Comparison of ENCODE assay signal across 9 cellular contexts in genomic region chr12:72346331-72346944, GRCh38.
DNase-seq lines count a peak whose midpoint lies in the region; ATAC-seq and TF ChIP-seq lines count a peak whose summit lies in the region.
"Had no signal": no experiment of that assay in that cellular context is flagged by ENCODE, and none has a peak within 500 bp of the region (broad histone marks: within the 10 kb centered on the region; RNA-seq: fewer than 3 reads in every experiment).

No MANE protein-coding gene starts in this region.

- H4K20me1 ChIP-seq in smooth muscle cell (ENCODE audit: low read depth), result no peaks in the 10 kb centered on the region
- H4K20me1 ChIP-seq: BLaER1 treated with 17β-estradiol and CSF1 and Interleukin-3, amounts not matched to agents 10 nM and 100 nM had no signal

- peak; percentile 64 for TF ChIP-seq CTCF in smooth muscle cell (IDR thresholded peaks at IDR 0.05; ENCODE audit: borderline replicate concordance, insufficient read depth, poor library complexity, severe bottlenecking)

- peak; percentile 82 for ATAC-seq in GM21515 (IDR thresholded peaks at IDR 0.05; ENCODE audit: unreplicated experiment)
- peak; percentile 81 for ATAC-seq in HG03575 (IDR thresholded peaks at IDR 0.05; ENCODE audit: extremely low read depth, insufficient number of reproducible peaks, low FRiP score, unreplicated experiment)

- no peak overlapping the region for H3K9ac ChIP-seq in smooth muscle cell (ENCODE audit: low read depth)
- H3K9ac ChIP-seq: BLaER1 treated with 17β-estradiol and CSF1 and Interleukin-3, amounts not matched to agents 10 nM and 100 nM had no signal

- H3K4me2 ChIP-seq in smooth muscle cell, result no peak overlapping the region
- H3K4me2 ChIP-seq: BLaER1 treated with 17β-estradiol and CSF1 and Interleukin-3, amounts not matched to agents 10 nM and 100 nM had no signal

- H3K27ac ChIP-seq in smooth muscle cell (ENCODE audit: low read depth), result no peak overlapping the region
- H3K27ac ChIP-seq: BLaER1 treated with 17β-estradiol and CSF1 and Interleukin-3, amounts not matched to agents 10 nM and 100 nM had no signal

- no peak overlapping the region for H3K4me3 ChIP-seq in smooth muscle cell
- H3K4me3 ChIP-seq: BLaER1 treated with 17β-estradiol and CSF1 and Interleukin-3, amounts not matched to agents 10 nM and 100 nM had no signal

- no peaks in the 10 kb centered on the region for H3K79me2 ChIP-seq in smooth muscle cell (ENCODE audit: low read depth)

- no peaks in the 10 kb centered on the region for H3K4me1 ChIP-seq in smooth muscle cell (ENCODE audit: low read depth)

- H3K27me3 ChIP-seq in smooth muscle cell (ENCODE audit: low read depth), result no peaks in the 10 kb centered on the region
- H3K27me3 ChIP-seq: BLaER1 treated with 17β-estradiol and CSF1 and Interleukin-3, amounts not matched to agents 10 nM and 100 nM had no signal

- 46% methylated on average over 6 of the region's 6 CpGs for WGBS in smooth muscle cell (ENCODE audit: low lambda C conversion rate)

- H3K36me3 ChIP-seq in smooth muscle cell (ENCODE audit: low read depth), result no peaks in the 10 kb centered on the region
- H3K36me3 ChIP-seq: BLaER1 treated with 17β-estradiol and CSF1 and Interleukin-3, amounts not matched to agents 10 nM and 100 nM had no signal

- H3F3A ChIP-seq in smooth muscle cell (ENCODE audit: low read depth), result no peaks in the 10 kb centered on the region

- H3K9me3 ChIP-seq in smooth muscle cell (replicated peaks; ENCODE audit: low read depth), result no peaks in the 10 kb centered on the region
- H3K9me3 ChIP-seq: BLaER1 treated with 17β-estradiol and CSF1 and Interleukin-3, amounts not matched to agents 10 nM and 100 nM had no signal

- DNase-seq in NCI-H2196 (lab: John Stamatoyannopoulos, UW; ENCODE audit: unreplicated experiment) (peak; percentile 69), NCI-H2196 treated with DMSO at 0.1 percent for 48 hours (lab: John Stamatoyannopoulos, UW; ENCODE audit: unreplicated experiment) (no peak), NCI-H748 (lab: John Stamatoyannopoulos, UW; ENCODE audit: unreplicated experiment) (peak; percentile 79), amniotic epithelial cell (ENCODE audit: low read depth) (peak; percentile 24), hypothalamus (lab: John Stamatoyannopoulos, UW) (peak in 42 of 51 donors; percentile 4 to 92 (median 49)), smooth muscle cell (lab: John Stamatoyannopoulos, UW; ENCODE audit: unreplicated experiment) (peak; percentile 16)

- H2AFZ ChIP-seq in smooth muscle cell (ENCODE audit: low read depth), result peak overlapping the region; percentile 34
